20 cellular contexts compared by ENCODE assay signal in genomic region chr14:101464310-101464983, GRCh38.
A peak's percentile ranks its signal among the peaks of the same experiment; 100 is the strongest.
DNase-seq lines count a peak whose midpoint lies in the region; TF ChIP-seq lines count a peak whose summit lies in the region.
"Had no signal": no experiment of that assay in that cellular context is flagged by ENCODE, and none has a peak within 500 bp of the region (broad histone marks: within the 10 kb centered on the region; RNA-seq: fewer than 3 reads in every experiment).

No MANE protein-coding gene starts in this region.

- TF ChIP-seq CTCF in Peyer's patch (IDR thresholded peaks at IDR 0.05): no peak
- TF ChIP-seq CTCF in progenitor cell of endocrine pancreas (IDR thresholded peaks at IDR 0.05; ENCODE audit: unreplicated experiment): no peak
- no peak for TF ChIP-seq CTCF in hepatocyte (IDR thresholded peaks at IDR 0.05; ENCODE audit: poor library complexity)

- no peak overlapping the region for H3K4me2 ChIP-seq in hepatocyte
- H3K4me2 ChIP-seq: BLaER1 had no signal

- H3K27me3 ChIP-seq in Peyer's patch: no peaks in the 10 kb centered on the region
- peaks cover 10% of the 10 kb centered on the region for H3K27me3 ChIP-seq in hepatocyte

- H2AFZ ChIP-seq in hepatocyte: no peak overlapping the region

- peak; percentile 1 for DNase-seq in ELF-1 (ENCODE audit: low read depth, low spot score)
- DNase-seq in Peyer's patch: peak in 2 of 3 donors; percentile 23 to 40
- peak; percentile 85 for DNase-seq in mesenteric fat pad (ENCODE audit: low spot score)
- peak; percentile 9 for DNase-seq in progenitor cell of endocrine pancreas (ENCODE audit: low spot score, unreplicated experiment)
- DNase-seq in hepatocyte (ENCODE audit: low spot score): no peak
- no peak for DNase-seq in T-helper 2 cell
- DNase-seq in iPS-NIHi7 (ENCODE audit: extremely low spot score): no peak
- DNase-seq in GM19240 (ENCODE audit: insufficient read length, low spot score): no peak
- DNase-seq: ACHN, COR-L47, DMS79 treated with DMSO at 0.1 percent for 48 hours, NCI-H1694, NCI-H2081, NCI-H2171 treated with DMSO at 0.1 percent for 48 hours, NCI-H524 treated with DMSO at 0.1 percent for 48 hours, Right ventricle myocardium superior had no signal

- H3K36me3 ChIP-seq in Peyer's patch (no peaks in the 10 kb centered on the region), hepatocyte (replicated peaks; ENCODE audit: insufficient read depth, low read depth) (no peaks in the 10 kb centered on the region)
- H3K36me3 ChIP-seq: BLaER1 had no signal

- no peaks in the 10 kb centered on the region for H4K20me1 ChIP-seq in hepatocyte (ENCODE audit: insufficient read depth, poor library complexity, severe bottlenecking)

- peaks cover 33% of the 10 kb centered on the region for H3K27me3 Mint-ChIP-seq in progenitor cell of endocrine pancreas

- no peak for TF ChIP-seq POLR2A in Peyer's patch (IDR thresholded peaks at IDR 0.05)

- no peaks in the 10 kb centered on the region for H3K9me3 Mint-ChIP-seq in progenitor cell of endocrine pancreas (ENCODE audit: low read depth)
- H3K9me3 Mint-ChIP-seq: CD4-positive, alpha-beta T cell; IgD-negative memory B cell had no signal

- H3K9me3 ChIP-seq in Peyer's patch (no peaks in the 10 kb centered on the region), hepatocyte (ENCODE audit: low read depth) (no peaks in the 10 kb centered on the region)
- H3K9me3 ChIP-seq: BLaER1 had no signal

- no peaks in the 10 kb centered on the region for H3K9me2 ChIP-seq in hepatocyte (replicated peaks; ENCODE audit: insufficient read depth)

- no peaks in the 10 kb centered on the region for H3K79me2 ChIP-seq in hepatocyte

- no peak overlapping the region for H3K27ac Mint-ChIP-seq in progenitor cell of endocrine pancreas
- H3K27ac Mint-ChIP-seq: CD4-positive, alpha-beta T cell; IgD-negative memory B cell had no signal

- no peak overlapping the region for H3K4me3 ChIP-seq in Peyer's patch
- H3K4me3 ChIP-seq in hepatocyte: no peak overlapping the region
- H3K4me3 ChIP-seq: BLaER1, GM12878 had no signal

- WGBS in hepatocyte (ENCODE audit: low lambda C conversion rate, missing lambda C conversion rate): 86% methylated on average over 17 of the region's 17 CpGs

- no peak overlapping the region for H3K4me3 Mint-ChIP-seq in progenitor cell of endocrine pancreas (ENCODE audit: low read depth)
- H3K4me3 Mint-ChIP-seq: CD4-positive, alpha-beta T cell; IgD-negative memory B cell had no signal

- H3K4me1 Mint-ChIP-seq in progenitor cell of endocrine pancreas (ENCODE audit: low read depth): peaks cover 11% of the 10 kb centered on the region

- H3K4me1 ChIP-seq in Peyer's patch (no peaks in the 10 kb centered on the region), hepatocyte (ENCODE audit: insufficient read depth) (peaks cover 10% of the 10 kb centered on the region)
- H3K4me1 ChIP-seq: BLaER1 had no signal

- no peak overlapping the region for H3K27ac ChIP-seq in Peyer's patch
- H3K27ac ChIP-seq in hepatocyte: no peak overlapping the region
- H3K27ac ChIP-seq: BLaER1 had no signal

- no peaks in the 10 kb centered on the region for H3K36me3 Mint-ChIP-seq in progenitor cell of endocrine pancreas (ENCODE audit: insufficient read depth)
- H3K36me3 Mint-ChIP-seq: IgD-negative memory B cell had no signal

Comparison
In these comparisons a context has a peak if more than half of its experiments do, and no peak if none do; other contexts are left out.
1. DNase-seq: peak in ELF-1 (single experiment), Peyer's patch (2 of 3), mesenteric fat pad (single experiment) and progenitor cell of endocrine pancreas (single experiment); none in hepatocyte (single experiment), T-helper 2 cell (0 of 5), iPS-NIHi7 (single experiment) and GM19240 (single experiment).